In genomic region chr18:46283895-46284295, GRCh38 we compare ENCODE assay signal across 16 cellular contexts.
DNase-seq lines count a peak whose midpoint lies in the region; ATAC-seq and TF ChIP-seq lines count a peak whose summit lies in the region.
"Had no signal": no experiment of that assay in that cellular context is flagged by ENCODE, and none has a peak within 500 bp of the region (broad histone marks: within the 10 kb centered on the region; RNA-seq: fewer than 3 reads in every experiment).

No MANE protein-coding gene starts in this region.

- no peaks in the 10 kb centered on the region for H3K23me2 ChIP-seq in H9 (ENCODE audit: insufficient read length, low read depth, low read length, poor library complexity, severe bottlenecking)

- no peak overlapping the region for H2BK12ac ChIP-seq in H9 (ENCODE audit: insufficient read length, low read depth, low read length)

- peaks cover 10 to 22% of the 10 kb centered on the region in 2 experiments for H3K4me1 Mint-ChIP-seq in H9
- H3K4me1 Mint-ChIP-seq: activated CD4-positive, alpha-beta T cell treated with anti-CD3 and anti-CD28 coated beads for 36 hours; activated naive CD4-positive, alpha-beta T cell treated with anti-CD3 and anti-CD28 coated beads, Interleukin-2, amount 50 U/mL, for 24 hours had no signal

- WGBS in H9 (ENCODE audit: extremely low coverage, insufficient read length, low lambda C conversion rate): no CpG with 5 or more reads among the region's 4 CpGs

- POLR2A ChIA-PET in RWPE1 (lab: Yijun Ruan, JAX; ENCODE audit: low non-redundant PET): no interaction called here

- no peak overlapping the region for H2BK15ac ChIP-seq in H9 (ENCODE audit: low read depth, low read length)

- H3K27ac Mint-ChIP-seq in H9: no peak overlapping the region; a peak in 1 of 7 replicates
- H3K27ac Mint-ChIP-seq: activated CD4-positive, alpha-beta T cell treated with anti-CD3 and anti-CD28 coated beads for 36 hours; activated naive CD4-positive, alpha-beta T cell treated with anti-CD3 and anti-CD28 coated beads, Interleukin-2, amount 50 U/mL, for 24 hours had no signal

- no peak overlapping the region for H3K4ac ChIP-seq in H9 (ENCODE audit: low read depth, low read length)

- H3K79me1 ChIP-seq in H9 (ENCODE audit: insufficient read depth, low read depth, low read length, poor library complexity, severe bottlenecking): no peaks in the 10 kb centered on the region

- no peak overlapping the region for H3K23ac ChIP-seq in H9 (ENCODE audit: insufficient read length, low read depth, low read length)

- H3K79me2 ChIP-seq in H9 (ENCODE audit: insufficient read depth, low read length): no peaks in the 10 kb centered on the region
- H3K79me2 ChIP-seq: hepatocyte had no signal

- H4K20me1 ChIP-seq in H9 (ENCODE audit: control insufficient read depth, insufficient read depth, insufficient read length): no peaks in the 10 kb centered on the region

- DNase-seq in H9 (peak; percentile 81), NCI-H2029 treated with DMSO at 0.1 percent for 48 hours (lab: John Stamatoyannopoulos, UW) (peak; percentile 37), RWPE1 (ENCODE audit: low spot score) (no peak), iPS-NIHi7 (ENCODE audit: extremely low spot score) (peak; percentile 79), GF-D8 (lab: John Stamatoyannopoulos, UW) (no peak), epidermal melanocyte (ENCODE audit: insufficient read length, low spot score) (no peak)
- DNase-seq: activated CD4-positive, alpha-beta T cell treated with anti-CD3 and anti-CD28 coated beads for 36 hours; left colon; MV-4-11; tibial artery had no signal

- no peaks in the 10 kb centered on the region; the same call in 1 of the 2 replicates for H3K4me1 ChIP-seq in H9 (ENCODE audit: insufficient read depth, low read length)
- H3K4me1 ChIP-seq: tibial artery had no signal

- no peak overlapping the region for H3K9ac ChIP-seq in H9 (ENCODE audit: extremely low read depth, insufficient read length, low read length)
- H3K9ac ChIP-seq: BLaER1 treated with 17β-estradiol and CSF1 and Interleukin-3, amounts not matched to agents 10 nM and 100 nM had no signal

- H3K18ac ChIP-seq in H9 (ENCODE audit: insufficient read length, low read depth, low read length): no peak overlapping the region

- no peak overlapping the region for H3K27ac ChIP-seq in H9 (ENCODE audit: insufficient read length, low read depth, low read length)
- H3K27ac ChIP-seq in RWPE1: 0 out of 2 replicates have a peak overlapping the region, but pooled peaks have one; percentile 4
- H3K27ac ChIP-seq: BLaER1 treated with 17β-estradiol and CSF1 and Interleukin-3, amounts not matched to agents 10 nM and 100 nM; hepatocyte; tibial artery had no signal

- H3K14ac ChIP-seq in H9 (ENCODE audit: insufficient read depth, low read length): no peak overlapping the region

- ATAC-seq in GM19023 (IDR thresholded peaks at IDR 0.05; ENCODE audit: unreplicated experiment): no peak
- ATAC-seq: activated CD4-positive, alpha-beta T cell treated with anti-CD3 and anti-CD28 coated beads for 36 hours; left colon had no signal

- TF ChIP-seq CTCF in H9 (conservative IDR thresholded peaks at IDR 0.05) (no peak), RWPE1 (conservative IDR thresholded peaks at IDR 0.05; ENCODE audit: low read depth) (no peak)

- no peak overlapping the region for H2BK5ac ChIP-seq in H9 (ENCODE audit: insufficient read length, low read length)

- H3K27me3 ChIP-seq in H9 (ENCODE audit: insufficient read depth, low read length): peaks cover 2% of the 10 kb centered on the region; the same call in 1 of the 2 replicates
- H3K27me3 ChIP-seq: BLaER1 treated with 17β-estradiol and CSF1 and Interleukin-3, amounts not matched to agents 10 nM and 100 nM; hepatocyte; tibial artery had no signal

- no peaks in the 10 kb centered on the region; the same call in 1 of the 2 replicates for H3K27me3 Mint-ChIP-seq in H9 (ENCODE audit: low read depth)
- H3K27me3 Mint-ChIP-seq: activated CD4-positive, alpha-beta T cell treated with anti-CD3 and anti-CD28 coated beads for 36 hours; activated naive CD4-positive, alpha-beta T cell treated with anti-CD3 and anti-CD28 coated beads, Interleukin-2, amount 50 U/mL, for 24 hours; brain had no signal

- no peak overlapping the region for H2AFZ ChIP-seq in H9 (ENCODE audit: low read length)
- H2AFZ ChIP-seq: hepatocyte had no signal

- no peak overlapping the region for H3K56ac ChIP-seq in H9 (ENCODE audit: insufficient read length, low read depth, low read length)

- no peaks in the 10 kb centered on the region for H3K9me3 Mint-ChIP-seq in H9
- H3K9me3 Mint-ChIP-seq: activated naive CD4-positive, alpha-beta T cell treated with anti-CD3 and anti-CD28 coated beads, Interleukin-2, amount 50 U/mL, for 24 hours; brain had no signal

- H2AK5ac ChIP-seq in H9 (ENCODE audit: insufficient read length, low read length): no peak overlapping the region

- no peak overlapping the region for H3K4me2 ChIP-seq in H9 (ENCODE audit: insufficient read depth, insufficient read length, low read length)
- H3K4me2 ChIP-seq: hepatocyte, smooth muscle cell had no signal

- H3K9me3 ChIP-seq in H9 (ENCODE audit: control insufficient read depth, low read depth, low read length): no peaks in the 10 kb centered on the region
- H3K9me3 ChIP-seq: BLaER1 treated with 17β-estradiol and CSF1 and Interleukin-3, amounts not matched to agents 10 nM and 100 nM; tibial artery had no signal

- CTCF ChIA-PET in RWPE1 (lab: Yijun Ruan, JAX): no interaction called here

- no peak overlapping the region for H4K91ac ChIP-seq in H9 (ENCODE audit: insufficient read length, low read depth, low read length)

- no peaks in the 10 kb centered on the region for H3K36me3 Mint-ChIP-seq in H9 (ENCODE audit: insufficient read depth in 1 of 3, low read depth in 3 of 3)
- H3K36me3 Mint-ChIP-seq: activated naive CD4-positive, alpha-beta T cell treated with anti-CD3 and anti-CD28 coated beads, Interleukin-2, amount 50 U/mL, for 24 hours; brain had no signal

- no peak overlapping the region for H3K4me3 Mint-ChIP-seq in H9
- H3K4me3 Mint-ChIP-seq: activated CD4-positive, alpha-beta T cell treated with anti-CD3 and anti-CD28 coated beads for 36 hours; activated naive CD4-positive, alpha-beta T cell treated with anti-CD3 and anti-CD28 coated beads, Interleukin-2, amount 50 U/mL, for 24 hours; brain had no signal

- H2BK120ac ChIP-seq in H9 (ENCODE audit: low read depth, low read length, poor library complexity, severe bottlenecking): no peak overlapping the region

- no peak overlapping the region for H4K8ac ChIP-seq in H9 (replicated peaks; ENCODE audit: insufficient read length, low read depth, low read length)

- no peak overlapping the region for H2BK20ac ChIP-seq in H9 (ENCODE audit: low read depth, low read length, poor library complexity, severe bottlenecking)

- H3T11ph ChIP-seq in H9 (ENCODE audit: low read length): no peak overlapping the region

- no peak overlapping the region for H4K5ac ChIP-seq in H9 (ENCODE audit: insufficient read length, low read depth, low read length)

Comparison
In these comparisons a context has a peak if more than half of its experiments do, and no peak if none do; other contexts are left out.
1. DNase-seq: peak in H9 (single experiment), NCI-H2029 treated with DMSO at 0.1 percent for 48 hours (single experiment) and iPS-NIHi7 (single experiment); none in RWPE1 (single experiment), GF-D8 (single experiment) and epidermal melanocyte (single experiment).